ENCODE assay signal across 9 cellular contexts in the genomic region with DNA sequence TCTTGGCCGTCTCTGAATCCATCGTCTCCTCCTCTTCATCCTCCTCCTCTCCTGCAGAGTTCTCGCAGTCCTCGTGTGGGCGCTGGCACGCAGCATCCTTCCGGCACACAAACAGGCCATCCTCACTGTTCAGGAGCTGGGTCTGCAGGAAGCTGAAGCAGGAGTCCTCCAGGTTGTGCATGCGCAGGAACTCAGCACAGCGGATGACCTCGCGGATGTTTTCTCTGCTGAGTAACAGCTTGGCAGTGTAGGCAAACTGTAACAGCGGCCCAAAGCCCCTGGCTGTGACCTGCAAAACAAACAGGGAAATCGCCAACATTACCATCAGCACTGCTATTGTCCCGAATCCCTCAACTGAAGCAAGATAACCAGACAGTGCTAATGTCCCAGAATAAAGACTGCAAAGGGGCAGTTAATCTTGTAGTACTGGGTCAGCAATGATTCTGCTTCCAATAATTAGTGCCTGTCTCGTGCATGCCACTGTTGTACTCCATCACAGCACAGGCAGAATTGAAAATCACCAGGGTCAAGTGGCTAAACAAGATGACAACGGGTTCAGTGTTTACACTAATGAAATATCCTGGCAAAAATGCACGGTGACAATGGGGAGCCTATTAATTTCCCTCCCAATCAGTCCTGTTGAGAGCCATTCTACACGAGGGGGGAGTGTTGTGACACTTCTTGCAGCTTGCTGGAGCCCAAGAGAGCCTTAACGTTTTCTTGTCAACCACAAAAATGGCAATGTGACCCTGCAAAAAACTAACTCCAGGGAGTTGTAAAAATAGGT. TPM values are rescaled to one million over a fixed set of nuclear protein-coding genes. Genes with fewer than 3 reads are reported as not detected.
A peak's percentile ranks its signal among the peaks of the same experiment; 100 is the strongest.
DNase-seq lines count a peak whose midpoint lies in the region; ATAC-seq and TF ChIP-seq lines count a peak whose summit lies in the region.
"Had no signal": no experiment of that assay in that cellular context is flagged by ENCODE, and none has a peak within 500 bp of the region (broad histone marks: within the 10 kb centered on the region; RNA-seq: fewer than 3 reads in every experiment).

No MANE protein-coding gene starts in this region.

- no peak overlapping the region for H3K4me3 ChIP-seq in brain microvascular endothelial cell (ENCODE audit: low read depth, low read length)

- ATAC-seq in naive B cell (ENCODE audit: low read depth in 2 of 2) (no peak), HG02571 (IDR thresholded peaks at IDR 0.05; ENCODE audit: unreplicated experiment) (no peak), left ventricle myocardium superior (no peak)

- H3K27ac ChIP-seq in brain microvascular endothelial cell: no peak overlapping the region

- peak; percentile 26 for TF ChIP-seq CTCF in brain microvascular endothelial cell (IDR thresholded peaks at IDR 0.05; ENCODE audit: low read depth, low read length, missing control alignments)

- peak overlapping the region in 5 of 6 donors; percentile 50 to 95 (median 88) for H3K27ac Mint-ChIP-seq in naive B cell

- peaks cover 44 to 52% (median 50%) of the 10 kb centered on the region in 3 donors for H3K4me1 Mint-ChIP-seq in naive B cell

- H3K27me3 ChIP-seq in brain microvascular endothelial cell (replicated peaks): no peaks in the 10 kb centered on the region

- H3K36me3 ChIP-seq in brain microvascular endothelial cell (replicated peaks): no peaks in the 10 kb centered on the region

- H3K36me3 Mint-ChIP-seq in naive B cell: peaks cover 18 to 27% of the 10 kb centered on the region in 2 donors

- H3K4me3 Mint-ChIP-seq in naive B cell: peak overlapping the region in 2 of 8 donors; percentile 25 to 44

- H3K9me3 Mint-ChIP-seq in naive B cell: no peaks in the 10 kb centered on the region

- in situ Hi-C loops in brain microvascular endothelial cell (cut with HindIII; ENCODE audit: low pct_ligation_motif_present, low sequenced_read_pairs): no loop called here

- intact Hi-C loops in left ventricle myocardium superior (cut with micrococcal nuclease): no loop called here

- DNase-seq in DMS79 (lab: John Stamatoyannopoulos, UW) (peak; percentile 40), MV-4-11 (lab: John Stamatoyannopoulos, UW) (peak; percentile 19), brain microvascular endothelial cell (peak; percentile 45), naive B cell (no peak), left ventricle myocardium superior (no peak), NCI-H82 treated with DMSO at 0.1 percent for 48 hours (lab: John Stamatoyannopoulos, UW; ENCODE audit: unreplicated experiment) (no peak)
- DNase-seq in stimulated activated CD4-positive, alpha-beta T cell treated with anti-CD3 and anti-CD28 coated beads, Interleukin-2, amount 100 ng/mL, for 48 hours: no peak

- no peaks in the 10 kb centered on the region for H3K27me3 Mint-ChIP-seq in naive B cell

RNA-seq across cellular contexts. Expression of gene GJA10, which starts 57.5 kb away (rescaled TPM):
- polyA plus RNA-seq in naive B cell (ENCODE audit: low read depth in 6 of 6): not detected
- not detected for total RNA-seq in left ventricle myocardium superior
- total RNA-seq: kidney epithelial cell had no signal

Comparison
In these comparisons a context has a peak if more than half of its experiments do, and no peak if none do; other contexts are left out.
1. DNase-seq: peak in DMS79 (single experiment), MV-4-11 (single experiment) and brain microvascular endothelial cell (single experiment); none in naive B cell (single experiment), left ventricle myocardium superior (single experiment), stimulated activated CD4-positive, alpha-beta T cell treated with anti-CD3 and anti-CD28 coated beads, Interleukin-2, amount 100 ng/mL, for 48 hours (0 of 2) and NCI-H82 treated with DMSO at 0.1 percent for 48 hours (single experiment).